24 cellular contexts compared by ENCODE assay signal in the genomic region with DNA sequence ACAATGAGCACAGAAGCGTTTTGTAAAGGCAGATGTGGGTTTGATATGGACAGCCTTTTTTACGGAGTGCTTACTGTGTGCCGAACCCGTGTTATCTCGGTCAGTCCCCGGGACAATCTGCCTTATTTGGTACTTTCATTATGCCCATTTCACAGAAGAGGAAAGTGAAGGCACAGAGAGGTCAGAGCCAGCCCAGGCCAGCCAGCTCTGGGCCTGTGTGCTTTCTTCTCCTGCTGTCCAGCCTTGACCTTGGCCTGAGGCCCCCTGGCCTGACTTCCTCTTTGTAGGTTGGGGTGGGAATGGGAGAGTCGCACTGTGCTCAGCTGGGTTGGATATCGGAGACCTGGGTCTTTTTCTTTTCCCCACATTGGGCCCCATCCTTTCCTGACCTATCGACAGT. TPM values are rescaled to one million over a fixed set of nuclear protein-coding genes. Genes with fewer than 3 reads are reported as not detected.
"Had no signal": no experiment of that assay in that cellular context is flagged by ENCODE, and none has a peak within 500 bp of the region (broad histone marks: within the 10 kb centered on the region; RNA-seq: fewer than 3 reads in every experiment).

No MANE protein-coding gene starts in this region.

- ATAC-seq: activated naive CD4-positive, alpha-beta T cell treated with anti-CD3 and anti-CD28 coated beads, Interleukin-2, amount 50 U/mL, for 72 hours; gastrocnemius medialis had no signal

- FAIRE-seq: bronchial epithelial cell had no signal

- H3K9me3 Mint-ChIP-seq: activated naive CD4-positive, alpha-beta T cell treated with anti-CD3 and anti-CD28 coated beads, Interleukin-2, amount 50 U/mL, for 72 hours; T-helper 1 cell treated with Interleukin-12 subunit alpha and Interleukin-12 subunit beta and Interleukin-4 antibody, amounts not matched to agents 30 μg/mL and 1 μg/mL, for 36 hours; type B pancreatic cell had no signal

- H3K36me3 ChIP-seq: gastrocnemius medialis, heart left ventricle, left ventricle myocardium inferior, stomach had no signal

- H3K27ac Mint-ChIP-seq: progenitor cell of endocrine pancreas; T-helper 1 cell treated with Interleukin-12 subunit alpha and Interleukin-12 subunit beta and Interleukin-4 antibody, amounts not matched to agents 30 μg/mL and 1 μg/mL, for 36 hours; type B pancreatic cell had no signal

- H3K9me3 ChIP-seq: gastrocnemius medialis, heart left ventricle, left ventricle myocardium inferior, stomach had no signal

- H3K4me3 Mint-ChIP-seq: T-helper 1 cell treated with Interleukin-12 subunit alpha and Interleukin-12 subunit beta and Interleukin-4 antibody, amounts not matched to agents 30 μg/mL and 1 μg/mL, for 36 hours; type B pancreatic cell had no signal

- DNase-seq: activated CD4-positive, alpha-beta T cell treated with anti-CD3 and anti-CD28 coated beads for 1 hour; activated gamma-delta T cell treated with Interleukin-2 at 50 U/mL for 16 hours; effector CD8-positive, alpha-beta T cell; stimulated activated CD4-positive, alpha-beta T cell treated with anti-CD3 and anti-CD28 coated beads, Interleukin-15, amount 100 ng/mL, for 24 hours; stimulated activated CD4-positive, alpha-beta T cell treated with anti-CD3 and anti-CD28 coated beads, Interleukin-2, amount 100 ng/mL, for 48 hours; stomach had no signal

- H3K27ac ChIP-seq: gastrocnemius medialis, stomach, VCaP had no signal

- H3K36me3 Mint-ChIP-seq: activated naive CD4-positive, alpha-beta T cell treated with anti-CD3 and anti-CD28 coated beads, Interleukin-2, amount 50 U/mL, for 72 hours; type B pancreatic cell had no signal

- H3K4me3 ChIP-seq: gastrocnemius medialis, heart left ventricle, left ventricle myocardium inferior, skin epidermis, stomach had no signal

- H3K4me1 ChIP-seq: gastrocnemius medialis had no signal

RNA-seq across cellular contexts. Expression of gene CRYBB1, which starts 0.7 kb away (rescaled TPM):
- total RNA-seq: activated CD8-positive, alpha-beta memory T cell treated with anti-CD3 and anti-CD28 coated beads for 36 hours; activated naive CD4-positive, alpha-beta T cell treated with anti-CD3 and anti-CD28 coated beads, Interleukin-2, amount 50 U/mL, for 72 hours; bronchial epithelial cell; esophagus mucosa; kidney epithelial cell; mononuclear cell; osteoblast; progenitor cell of endocrine pancreas had no signal
- polyA plus RNA-seq: neural cell had no signal

RNA-seq across cellular contexts. Expression of gene CRYBA4, which starts 3.3 kb away (rescaled TPM):
- total RNA-seq: activated CD8-positive, alpha-beta memory T cell treated with anti-CD3 and anti-CD28 coated beads for 36 hours; activated naive CD4-positive, alpha-beta T cell treated with anti-CD3 and anti-CD28 coated beads, Interleukin-2, amount 50 U/mL, for 72 hours; bronchial epithelial cell; cerebellum; esophagus mucosa; gastrocnemius medialis; heart left ventricle; kidney epithelial cell; left ventricle myocardium inferior; mononuclear cell; osteoblast; progenitor cell of endocrine pancreas; stomach; temporal lobe had no signal
- polyA plus RNA-seq: heart left ventricle, neural cell, stomach had no signal
